19 cellular contexts compared by ENCODE assay signal in genomic region chr22:40030026-40030756, GRCh38. TPM values are rescaled to one million over a fixed set of nuclear protein-coding genes. Genes with fewer than 3 reads are reported as not detected.
"Had no signal": no experiment of that assay in that cellular context is flagged by ENCODE, and none has a peak within 500 bp of the region (broad histone marks: within the 10 kb centered on the region; RNA-seq: fewer than 3 reads in every experiment).

No MANE protein-coding gene starts in this region.

- H3K36me3 ChIP-seq: adrenal gland, heart right ventricle, left lung, neutrophil, right atrium auricular region had no signal

- H3K4me3 ChIP-seq: adrenal gland, coronary artery, heart right ventricle, left lung, right atrium auricular region, thyroid gland had no signal

- H3K4me1 ChIP-seq: heart right ventricle, left lung, right atrium auricular region had no signal

- H3K27ac Mint-ChIP-seq: activated B cell treated with CpG ODN at 0.5 μM for 24 hours, naive B cell had no signal

- H3K9me3 Mint-ChIP-seq: activated B cell treated with CpG ODN at 0.5 μM for 24 hours, naive B cell had no signal

- H3K4me1 Mint-ChIP-seq: activated B cell treated with CpG ODN at 0.5 μM for 24 hours had no signal

- H3K27ac ChIP-seq: adrenal gland, coronary artery, heart right ventricle, left lung, neutrophil, right atrium auricular region had no signal

- DNase-seq: activated B cell treated with CpG ODN at 0.5 μM for 24 hours; activated CD4-positive, alpha-beta T cell treated with anti-CD3 and anti-CD28 coated beads, Interleukin-2, amount 50 U/mL, for 1 hour; activated naive CD4-positive, alpha-beta T cell; activated T-cell treated with anti-CD3 and anti-CD28 coated beads, Interleukin-2, amount 50 U/mL, for 48 hours; adrenal gland; caudate nucleus; effector CD4-positive, alpha-beta T cell; heart right ventricle; left lung; naive B cell; small intestine had no signal

- H3K9me3 ChIP-seq: adrenal gland, heart right ventricle, left lung, neutrophil, right atrium auricular region, thyroid gland had no signal

- FAIRE-seq: frontal cortex, keratinocyte, small intestine had no signal

- H3K36me3 Mint-ChIP-seq: naive B cell had no signal

- H3K4me3 Mint-ChIP-seq: activated B cell treated with CpG ODN at 0.5 μM for 24 hours had no signal

- H3K27me3 ChIP-seq: adrenal gland, neutrophil, right atrium auricular region, thyroid gland had no signal

- ATAC-seq: heart right ventricle, left lung, SK-N-SH treated with all-trans-retinoic acid at 6 μM for 48 hours had no signal

- H3K27me3 Mint-ChIP-seq: activated B cell treated with CpG ODN at 0.5 μM for 24 hours had no signal

RNA-seq across cellular contexts. Expression of gene FAM83F, which starts 35.4 kb away (rescaled TPM):
- total RNA-seq: fibroblast of lung had no signal
- polyA plus RNA-seq: fibroblast of lung had no signal
